ENCODE assay signal across 9 cellular contexts in the genomic region with DNA sequence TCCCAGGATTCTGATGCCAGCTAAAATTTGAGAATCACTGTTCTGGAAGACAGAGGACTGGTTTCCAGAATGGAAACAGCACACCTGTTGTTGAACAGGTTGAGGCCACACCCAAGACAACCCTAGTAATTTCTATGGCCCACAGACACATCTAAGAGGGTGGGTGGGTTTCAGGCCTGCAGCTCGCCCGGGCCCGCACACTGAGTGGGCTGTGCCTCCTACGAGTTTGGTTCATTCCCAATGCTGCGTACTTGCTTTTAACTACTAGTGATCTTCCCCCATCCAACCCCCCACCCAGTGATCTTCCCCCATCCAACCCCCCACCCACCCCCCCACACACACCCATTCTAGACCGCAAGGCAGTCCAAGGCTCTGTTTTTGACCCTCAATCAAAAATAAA. TPM values are rescaled to one million over a fixed set of nuclear protein-coding genes. Genes with fewer than 3 reads are reported as not detected.
DNase-seq lines count a peak whose midpoint lies in the region; ATAC-seq and TF ChIP-seq lines count a peak whose summit lies in the region.
"Had no signal": no experiment of that assay in that cellular context is flagged by ENCODE, and none has a peak within 500 bp of the region (broad histone marks: within the 10 kb centered on the region; RNA-seq: fewer than 3 reads in every experiment).

No MANE protein-coding gene starts in this region.

- no peaks in the 10 kb centered on the region for H3K9me2 ChIP-seq in GM23248 (ENCODE audit: insufficient read depth)

- H3K4me1 ChIP-seq in GM23248 (ENCODE audit: insufficient read depth) = peaks cover 12% of the 10 kb centered on the region
- H3K4me1 ChIP-seq in esophagus squamous epithelium = peaks cover 13 to 38% (median 16%) of the 10 kb centered on the region in 3 donors

- WGBS in GM23248 (ENCODE audit: low coverage in 1 of 2, low lambda C conversion rate in 2 of 2, missing lambda C conversion rate in 2 of 2), 2 experiments = 96% methylated on average over 4 to 6 of the region's 6 CpGs
- 95 to 97% methylated on average over 6 of the region's 6 CpGs for WGBS in esophagus squamous epithelium, 2 donors

- no peaks in the 10 kb centered on the region for H3K9me3 ChIP-seq in GM23248 (ENCODE audit: low read depth)
- no peaks in the 10 kb centered on the region for H3K9me3 ChIP-seq in esophagus squamous epithelium

- no peak for TF ChIP-seq POLR2A in esophagus squamous epithelium (IDR thresholded peaks at IDR 0.05)

- TF ChIP-seq CTCF in esophagus squamous epithelium (IDR thresholded peaks at IDR 0.05) = no peak

- no peak overlapping the region for H2AFZ ChIP-seq in GM23248

- H3K9ac ChIP-seq in GM23248 = no peak overlapping the region

- in situ Hi-C loops in GM23248 (cut with MboI) = no loop called here

- ATAC-seq in stimulated activated effector memory CD8-positive, alpha-beta T cell treated with anti-CD3 and anti-CD28 coated beads, Interleukin-12 subunit alpha, Interleukin-12 subunit beta, amount 100 ng/mL, for 72 hours = no peak
- ATAC-seq in GM18867 (IDR thresholded peaks at IDR 0.05; ENCODE audit: unreplicated experiment) = no peak

- POLR2A ChIA-PET in activated CD4-positive, alpha-beta memory T cell treated with anti-CD3 and anti-CD28 coated beads, Interleukin-2, amount 10 ng/mL, durations not matched to agents 7 days and 5 days (lab: Charles Lee) = interaction anchor here (1.2 to 2.5 kb wide), 2 partner anchors 52 to 131 kb away, joined by 3 to 33 read pairs; a partner anchor contains a TSS

- H3F3A ChIP-seq in GM23248 (ENCODE audit: insufficient read depth) = peaks cover 5% of the 10 kb centered on the region; the same call in 1 of the 2 replicates

- H3K27me3 ChIP-seq in GM23248 (replicated peaks; ENCODE audit: insufficient read depth) = no peaks in the 10 kb centered on the region
- H3K27me3 ChIP-seq in esophagus squamous epithelium = no peaks in the 10 kb centered on the region

- no peak overlapping the region for H3K4me3 ChIP-seq in GM23248
- H3K4me3 ChIP-seq in esophagus squamous epithelium = no peak overlapping the region

- no peaks in the 10 kb centered on the region for H3K27me3 Mint-ChIP-seq in activated CD4-positive, alpha-beta memory T cell treated with anti-CD3 and anti-CD28 coated beads, Interleukin-2, amount 10 ng/mL, durations not matched to agents 7 days and 5 days

- H3K4me3 Mint-ChIP-seq in activated CD4-positive, alpha-beta memory T cell treated with anti-CD3 and anti-CD28 coated beads, Interleukin-2, amount 10 ng/mL, durations not matched to agents 7 days and 5 days = peak overlapping the region; percentile 5
- peak overlapping the region; percentile 82 for H3K4me3 Mint-ChIP-seq in stimulated activated effector memory CD8-positive, alpha-beta T cell treated with anti-CD3 and anti-CD28 coated beads, Interleukin-12 subunit alpha, Interleukin-12 subunit beta, amount 100 ng/mL, for 72 hours

- H3K36me3 Mint-ChIP-seq in activated CD4-positive, alpha-beta memory T cell treated with anti-CD3 and anti-CD28 coated beads, Interleukin-2, amount 10 ng/mL, durations not matched to agents 7 days and 5 days (ENCODE audit: low read depth) = peaks cover 5% of the 10 kb centered on the region
- H3K36me3 Mint-ChIP-seq in stimulated activated effector memory CD8-positive, alpha-beta T cell treated with anti-CD3 and anti-CD28 coated beads, Interleukin-12 subunit alpha, Interleukin-12 subunit beta, amount 100 ng/mL, for 72 hours = no peaks in the 10 kb centered on the region

- H3K36me3 ChIP-seq in GM23248 (ENCODE audit: low read depth) (no peaks in the 10 kb centered on the region), esophagus squamous epithelium (no peaks in the 10 kb centered on the region)

- intact Hi-C loops in esophagus squamous epithelium (cut with DNase I) = no loop called here

- H3K79me2 ChIP-seq in GM23248 (ENCODE audit: insufficient read depth) = peaks cover 33% of the 10 kb centered on the region

- H3K27ac Mint-ChIP-seq in activated CD4-positive, alpha-beta memory T cell treated with anti-CD3 and anti-CD28 coated beads, Interleukin-2, amount 10 ng/mL, durations not matched to agents 7 days and 5 days = peak overlapping the region; percentile 96
- peak overlapping the region; percentile 98 for H3K27ac Mint-ChIP-seq in stimulated activated effector memory CD8-positive, alpha-beta T cell treated with anti-CD3 and anti-CD28 coated beads, Interleukin-12 subunit alpha, Interleukin-12 subunit beta, amount 100 ng/mL, for 72 hours

- H3K4me2 ChIP-seq in GM23248 (ENCODE audit: unreplicated experiment) = no peak overlapping the region

- CTCF ChIA-PET in activated CD4-positive, alpha-beta memory T cell treated with anti-CD3 and anti-CD28 coated beads, Interleukin-2, amount 10 ng/mL, durations not matched to agents 7 days and 5 days (lab: Charles Lee) = interaction anchor here (1.8 to 2.8 kb wide), 3 partner anchors 61 to 127 kb away, joined by 4 to 38 read pairs (median 7); no protein-coding TSS in a partner anchor

- H3K27ac ChIP-seq in GM23248 (0 out of 2 replicates have a peak overlapping the region, but pooled peaks have one; percentile 96), esophagus squamous epithelium (peak overlapping the region; percentile 98 to 99 (median 98))

- H3K4me1 Mint-ChIP-seq in activated CD4-positive, alpha-beta memory T cell treated with anti-CD3 and anti-CD28 coated beads, Interleukin-2, amount 10 ng/mL, durations not matched to agents 7 days and 5 days = peaks cover 31% of the 10 kb centered on the region
- peaks cover 18% of the 10 kb centered on the region for H3K4me1 Mint-ChIP-seq in stimulated activated effector memory CD8-positive, alpha-beta T cell treated with anti-CD3 and anti-CD28 coated beads, Interleukin-12 subunit alpha, Interleukin-12 subunit beta, amount 100 ng/mL, for 72 hours

- peaks cover 8% of the 10 kb centered on the region for H3K9me3 Mint-ChIP-seq in activated CD4-positive, alpha-beta memory T cell treated with anti-CD3 and anti-CD28 coated beads, Interleukin-2, amount 10 ng/mL, durations not matched to agents 7 days and 5 days
- H3K9me3 Mint-ChIP-seq in stimulated activated effector memory CD8-positive, alpha-beta T cell treated with anti-CD3 and anti-CD28 coated beads, Interleukin-12 subunit alpha, Interleukin-12 subunit beta, amount 100 ng/mL, for 72 hours = no peaks in the 10 kb centered on the region

- H4K20me1 ChIP-seq in GM23248 (ENCODE audit: insufficient read depth) = no peaks in the 10 kb centered on the region

- DNase-seq in GM23248 (no peak), esophagus squamous epithelium (lab: John Stamatoyannopoulos, UW) (no peak), foreskin melanocyte (no peak), DMS153 (lab: John Stamatoyannopoulos, UW) (no peak), HK-2 (ENCODE audit: unreplicated experiment) (no peak)
- DNase-seq in activated CD4-positive, alpha-beta memory T cell treated with anti-CD3 and anti-CD28 coated beads, Interleukin-2, amount 10 ng/mL, durations not matched to agents 7 days and 5 days = no peak
- no peak for DNase-seq in stimulated activated effector memory CD8-positive, alpha-beta T cell treated with anti-CD3 and anti-CD28 coated beads, Interleukin-12 subunit alpha, Interleukin-12 subunit beta, amount 100 ng/mL, for 72 hours (ENCODE audit: low spot score in 2 of 2)
- DNase-seq: kidney had no signal

RNA-seq across cellular contexts. Expression of a gene that starts 1.3 kb away (rescaled TPM):
- 12.4 and 38.5 TPM in 2 replicates for total RNA-seq in GM23248 (2014; rRNA removed; shearing (Covaris generic))
- 74.3 and 81.9 TPM in 2 replicates for polyA plus RNA-seq in GM23248 (2016; fragmentation: Nextera tagmentation; extraction: Ambion mirVana)
- 10 to 100 TPM; 24.4 to 30.7 TPM for total RNA-seq in activated CD4-positive, alpha-beta memory T cell treated with anti-CD3 and anti-CD28 coated beads, Interleukin-2, amount 10 ng/mL, durations not matched to agents 7 days and 5 days
- total RNA-seq in esophagus squamous epithelium = 10 to 100 TPM; 17.4 to 26.2 (median 23.5) TPM

RNA-seq across cellular contexts. Expression of a gene that starts 51.6 kb away (rescaled TPM):
- total RNA-seq in GM23248 (2014; rRNA removed; shearing (Covaris generic)) = 50.8 and 53.3 TPM in 2 replicates
- polyA plus RNA-seq in GM23248 (2016; fragmentation: Nextera tagmentation; extraction: Ambion mirVana) = 107 and 115 TPM in 2 replicates
- 10 to 100 TPM; 27.4 to 29.6 TPM for total RNA-seq in activated CD4-positive, alpha-beta memory T cell treated with anti-CD3 and anti-CD28 coated beads, Interleukin-2, amount 10 ng/mL, durations not matched to agents 7 days and 5 days
- total RNA-seq in esophagus squamous epithelium = 10 to 100 TPM; 13.9 to 25.8 (median 19.5) TPM
